16 cellular contexts compared by ENCODE assay signal in genomic region chr2:232339121-232340081, GRCh38. TPM values are rescaled to one million over a fixed set of nuclear protein-coding genes. Genes with fewer than 3 reads are reported as not detected.
DNase-seq lines count a peak whose midpoint lies in the region; ATAC-seq and TF ChIP-seq lines count a peak whose summit lies in the region.
"Had no signal": no experiment of that assay in that cellular context is flagged by ENCODE, and none has a peak within 500 bp of the region (broad histone marks: within the 10 kb centered on the region; RNA-seq: fewer than 3 reads in every experiment).

No MANE protein-coding gene starts in this region.

- CTCF ChIA-PET in RWPE1 (lab: Yijun Ruan, JAX): interaction anchor here (1.0 kb wide), 1 partner anchor 13 kb away, joined by 3 read pairs; no protein-coding TSS in a partner anchor
- CTCF ChIA-PET in activated CD8-positive, alpha-beta T cell treated with anti-CD3 and anti-CD28 coated beads for 36 hours (lab: Charles Lee): interaction anchor here (1.2 kb wide), 2 partner anchors 13 to 433 kb away, joined by 3 to 4 read pairs; no protein-coding TSS in a partner anchor

- POLR2A ChIA-PET in RWPE1 (lab: Yijun Ruan, JAX; ENCODE audit: low non-redundant PET): no interaction called here
- POLR2A ChIA-PET in activated CD8-positive, alpha-beta T cell treated with anti-CD3 and anti-CD28 coated beads for 36 hours (lab: Charles Lee): no interaction called here

- TF ChIP-seq CTCF in cardiac muscle cell (IDR thresholded peaks at IDR 0.05; ENCODE audit: low read depth, low read length) (peak; percentile 14), right atrium auricular region (IDR thresholded peaks at IDR 0.05) (no peak), RWPE1 (conservative IDR thresholded peaks at IDR 0.05; ENCODE audit: low read depth) (no peak)
- TF ChIP-seq CTCF in activated CD8-positive, alpha-beta T cell treated with anti-CD3 and anti-CD28 coated beads for 36 hours (IDR thresholded peaks at IDR 0.05): no peak

- H3K4me1 Mint-ChIP-seq in activated CD8-positive, alpha-beta T cell treated with anti-CD3 and anti-CD28 coated beads for 36 hours (ENCODE audit: low read depth): no peaks in the 10 kb centered on the region

- H3K27me3 ChIP-seq in cardiac muscle cell: no peaks in the 10 kb centered on the region
- H3K27me3 ChIP-seq in right atrium auricular region: no peaks in the 10 kb centered on the region
- H3K27me3 ChIP-seq: BLaER1 had no signal

- no peak for ATAC-seq in HG02884 (IDR thresholded peaks at IDR 0.05; ENCODE audit: unreplicated experiment)
- ATAC-seq in GM19463 (IDR thresholded peaks at IDR 0.05; ENCODE audit: unreplicated experiment): no peak
- no peak for ATAC-seq in activated CD8-positive, alpha-beta T cell treated with anti-CD3 and anti-CD28 coated beads for 36 hours
- ATAC-seq: Panc1 had no signal

- DNase-seq in cardiac muscle cell (ENCODE audit: low read depth in 1 of 2, low spot score in 1 of 2): no peak
- no peak for DNase-seq in right atrium auricular region (ENCODE audit: low spot score)
- DNase-seq in activated naive CD4-positive, alpha-beta T cell treated with anti-CD3 and anti-CD28 coated beads, Interleukin-2, amount 50 U/mL, for 16 hours: peak; percentile 10
- peak; percentile 57 for DNase-seq in iPS-NIHi11 (ENCODE audit: low spot score)
- no peak for DNase-seq in RWPE1 (ENCODE audit: low spot score)
- no peak for DNase-seq in activated CD8-positive, alpha-beta T cell treated with anti-CD3 and anti-CD28 coated beads for 36 hours
- DNase-seq: hippocampal formation; NCI-H2171; stimulated activated CD4-positive, alpha-beta T cell treated with anti-CD3 and anti-CD28 coated beads, Interleukin-2, amount 100 ng/mL, for 24 hours had no signal

- H3K4me3 Mint-ChIP-seq in activated CD8-positive, alpha-beta T cell treated with anti-CD3 and anti-CD28 coated beads for 36 hours: no peak overlapping the region

- H3K36me3 ChIP-seq in cardiac muscle cell (no peaks in the 10 kb centered on the region), right atrium auricular region (no peaks in the 10 kb centered on the region)

- H3K36me3 Mint-ChIP-seq in activated CD8-positive, alpha-beta T cell treated with anti-CD3 and anti-CD28 coated beads for 36 hours (ENCODE audit: low read depth): no peaks in the 10 kb centered on the region

- no peak overlapping the region for H3K27ac Mint-ChIP-seq in activated CD8-positive, alpha-beta T cell treated with anti-CD3 and anti-CD28 coated beads for 36 hours

- H3K9me3 ChIP-seq in cardiac muscle cell (ENCODE audit: low read depth) (no peaks in the 10 kb centered on the region), right atrium auricular region (no peaks in the 10 kb centered on the region)
- H3K9me3 ChIP-seq: BLaER1 had no signal

- H3K4me3 ChIP-seq in cardiac muscle cell: no peak overlapping the region
- no peak overlapping the region for H3K4me3 ChIP-seq in right atrium auricular region
- H3K4me3 ChIP-seq: BLaER1 had no signal

- no peaks in the 10 kb centered on the region for H3K9me3 Mint-ChIP-seq in activated CD8-positive, alpha-beta T cell treated with anti-CD3 and anti-CD28 coated beads for 36 hours

- no peak overlapping the region for H3K27ac ChIP-seq in cardiac muscle cell
- no peak overlapping the region for H3K27ac ChIP-seq in right atrium auricular region
- no peak overlapping the region for H3K27ac ChIP-seq in RWPE1
- H3K27ac ChIP-seq: BLaER1 had no signal

- H3K27me3 Mint-ChIP-seq in activated CD8-positive, alpha-beta T cell treated with anti-CD3 and anti-CD28 coated beads for 36 hours: no peaks in the 10 kb centered on the region

- intact Hi-C loops in activated CD8-positive, alpha-beta T cell treated with anti-CD3 and anti-CD28 coated beads for 36 hours (cut with micrococcal nuclease): loop anchor here (5.0 kb wide), 1 partner anchor 108 kb away; no protein-coding TSS in a partner anchor

- H3K4me1 ChIP-seq in cardiac muscle cell (ENCODE audit: low read depth) (no peaks in the 10 kb centered on the region), right atrium auricular region (no peaks in the 10 kb centered on the region)

RNA-seq across cellular contexts. Expression of gene ALPP, which starts 39.1 kb away (rescaled TPM):
- total RNA-seq in cardiac muscle cell (not detected in 2 replicates), right atrium auricular region (not detected)
- polyA plus RNA-seq in cardiac muscle cell: not detected in 2 replicates
- not detected for total RNA-seq in activated CD8-positive, alpha-beta T cell treated with anti-CD3 and anti-CD28 coated beads for 36 hours
- total RNA-seq: activated CD8-positive, alpha-beta memory T cell treated with anti-CD3 and anti-CD28 coated beads for 36 hours; mesenteric fat pad; T-helper 2 cell treated with Interferon-gamma antibody and Interleukin-4, amounts not matched to agents 100 ng/mL and 5 ng/mL, for 36 hours had no signal

Comparison
In these comparisons a context has a peak if more than half of its experiments do, and no peak if none do; other contexts are left out.
1. DNase-seq: peak in activated naive CD4-positive, alpha-beta T cell treated with anti-CD3 and anti-CD28 coated beads, Interleukin-2, amount 50 U/mL, for 16 hours (single experiment) and iPS-NIHi11 (single experiment); none in cardiac muscle cell (0 of 2), right atrium auricular region (single experiment), RWPE1 (single experiment) and activated CD8-positive, alpha-beta T cell treated with anti-CD3 and anti-CD28 coated beads for 36 hours (single experiment).